ENCODE assay signal across 11 cellular contexts in the genomic region with DNA sequence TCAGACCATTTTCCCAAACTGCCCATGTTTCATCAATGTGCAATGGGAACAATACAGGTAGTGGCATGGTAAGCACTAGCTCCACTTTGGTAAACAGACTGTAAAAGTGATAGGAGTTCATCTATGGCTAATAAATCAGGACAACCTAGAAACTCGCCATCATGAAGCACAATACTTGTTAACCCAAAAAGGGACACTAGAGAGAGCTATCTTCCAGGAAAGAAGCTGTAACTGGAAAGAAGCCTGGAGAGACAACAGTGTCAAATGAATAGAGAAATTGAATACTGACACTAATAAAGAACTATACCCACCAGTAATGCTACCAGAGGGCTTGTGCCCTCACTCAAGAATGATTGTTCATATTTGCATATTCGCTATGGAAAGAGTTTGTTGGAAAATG.
A peak's percentile ranks its signal among the peaks of the same experiment; 100 is the strongest.
DNase-seq lines count a peak whose midpoint lies in the region; ATAC-seq and TF ChIP-seq lines count a peak whose summit lies in the region.
"Had no signal": no experiment of that assay in that cellular context is flagged by ENCODE, and none has a peak within 500 bp of the region (broad histone marks: within the 10 kb centered on the region; RNA-seq: fewer than 3 reads in every experiment).

No MANE protein-coding gene starts in this region.

- no peaks in the 10 kb centered on the region for H3K36me3 ChIP-seq in HCT116 (ENCODE audit: control insufficient read depth in 1 of 2, insufficient read depth in 2 of 2, low read length in 2 of 2)

- BruUV-seq in HCT116 (replicated peaks; lab: Mats Ljungman, UMichigan), result no TSS peak

- no peak overlapping the region for H2AFZ ChIP-seq in HCT116 (ENCODE audit: low read depth, low read length, poor library complexity, severe bottlenecking)

- CTCF ChIA-PET in HCT116 (lab: Charles Lee), result interaction anchor here (1.4 to 1.9 kb wide), 2 partner anchors 317 to 451 kb away, joined by 3 to 5 read pairs; no protein-coding TSS in a partner anchor

- H3K9ac ChIP-seq in HCT116 (ENCODE audit: low read length), result no peak overlapping the region

- ATAC-seq in HCT116 (peak; percentile 63; the same call in 1 of the 2 replicates), HG02678 (IDR thresholded peaks at IDR 0.05; ENCODE audit: unreplicated experiment) (no peak), HG02981 (IDR thresholded peaks at IDR 0.05; ENCODE audit: unreplicated experiment) (no peak), GM21737 (IDR thresholded peaks at IDR 0.05; ENCODE audit: unreplicated experiment) (no peak)
- ATAC-seq: CD8-positive, alpha-beta T cell had no signal

- H3K4me3 ChIP-seq in HCT116 (replicated peaks in 1 of 2; ENCODE audit: low read depth in 1 of 2, low read length in 2 of 2) (no peak overlapping the region), fibroblast of mammary gland (ENCODE audit: control insufficient read depth, low read depth, low read length) (no peak overlapping the region)

- DNase-seq in A172 (ENCODE audit: low spot score) (peak; percentile 38), HCT116 (ENCODE audit: low read depth, low spot score) (peak; percentile 12), OCI-M1 (lab: John Stamatoyannopoulos, UW) (peak; percentile 81), fibroblast of mammary gland (ENCODE audit: low read depth) (peak; percentile 2), NCI-H2171 (lab: John Stamatoyannopoulos, UW) (no peak)
- DNase-seq: activated B cell treated with CpG ODN at 0.5 μM for 24 hours; CD8-positive, alpha-beta T cell; NCI-H1694 treated with DMSO at 0.1 percent for 48 hours had no signal

- H3K4me1 ChIP-seq in HCT116 (ENCODE audit: control insufficient read depth in 1 of 2, insufficient read depth in 2 of 2, low read length in 2 of 2), result no peaks in the 10 kb centered on the region

- TF ChIP-seq RAD21 in HCT116 (IDR thresholded peaks at IDR 0.05; ENCODE audit: low read depth), result peak; percentile 63

- H3K9me2 ChIP-seq in HCT116 (ENCODE audit: insufficient read depth), result no peaks in the 10 kb centered on the region; the same call in 1 of the 2 replicates

- no peak overlapping the region for H3K27ac ChIP-seq in HCT116 (ENCODE audit: low read depth, low read length)

- POLR2A ChIA-PET in HCT116 (lab: Charles Lee), result no interaction called here

- TF ChIP-seq POLR2A in HCT116 (IDR thresholded peaks at IDR 0.05; ENCODE audit: borderline replicate concordance, extremely low read depth, insufficient read depth, insufficient read length), result no peak

- intact Hi-C loops in HCT116 (cut with micrococcal nuclease), result loop anchor here (5.0 to 10.0 kb wide), 2 partner anchors 321 to 454 kb away; a partner anchor contains a TSS

- no peaks in the 10 kb centered on the region for H3K9me3 ChIP-seq in HCT116 (ENCODE audit: control insufficient read depth in 1 of 2, insufficient read depth in 1 of 2, low read depth in 1 of 2, low read length in 2 of 2)

- no peak overlapping the region for H3K4me2 ChIP-seq in HCT116 (ENCODE audit: low read length)

- TF ChIP-seq CTCF in HCT116 (IDR thresholded peaks at IDR 0.05 in 2 of 3, conservative IDR thresholded peaks at IDR 0.05 in 1 of 3; ENCODE audit: borderline replicate concordance in 1 of 3, insufficient read depth in 1 of 3, low read depth in 2 of 3, low read length in 2 of 3) (peak in 2 of 3 experiments; percentile 21 to 42; a peak in 3 of 6 replicates), fibroblast of mammary gland (conservative IDR thresholded peaks at IDR 0.05; ENCODE audit: control insufficient read depth, insufficient read depth, low read depth, low read length) (no peak)

- no peaks in the 10 kb centered on the region for H3K27me3 ChIP-seq in HCT116 (ENCODE audit: insufficient read depth, low read length)

- RAD21 ChIA-PET in HCT116 (lab: Charles Lee; ENCODE audit: low non-redundant PET in 1 of 2, low total read pairs in 2 of 2, uncharacterized antibody in 2 of 2, unreplicated experiment in 2 of 2), result no interaction called here

- H3K79me2 ChIP-seq in HCT116 (ENCODE audit: insufficient read depth, low read length), result no peaks in the 10 kb centered on the region

- H4K20me1 ChIP-seq in HCT116 (ENCODE audit: insufficient read depth), result no peaks in the 10 kb centered on the region

TF ChIP-seq in HCT116, 20 proteins besides CTCF, POLR2A, EP300 and RAD21:
- TF ChIP-seq ELF1 (IDR thresholded peaks at IDR 0.05; ENCODE audit: borderline replicate concordance, low read depth) (no peak), EZH2phosphoT487 (IDR thresholded peaks at IDR 0.05; ENCODE audit: borderline replicate concordance) (no peak), TCF7L2 (IDR thresholded peaks at IDR 0.05; ENCODE audit: borderline replicate concordance, extremely low read depth, insufficient read depth, insufficient read length) (no peak), SRF (IDR thresholded peaks at IDR 0.05; ENCODE audit: low read depth) (no peak), ZFX (IDR thresholded peaks at IDR 0.05) (no peak), YY1 (IDR thresholded peaks at IDR 0.05; ENCODE audit: extremely low read depth, insufficient replicate concordance, low read depth, low read length) (no peak), EGR1 (IDR thresholded peaks at IDR 0.05; ENCODE audit: low read depth) (no peak), FOSL1 (IDR thresholded peaks at IDR 0.05; ENCODE audit: low read depth) (no peak), SIN3A (IDR thresholded peaks at IDR 0.05; ENCODE audit: low read depth) (no peak), CBX3 (IDR thresholded peaks at IDR 0.05; ENCODE audit: low read depth) (no peak), CEBPB (IDR thresholded peaks at IDR 0.05; ENCODE audit: low read depth) (no peak), POLR2AphosphoS5 (IDR thresholded peaks at IDR 0.05; ENCODE audit: low read depth, low read length) (no peak)
- TF ChIP-seq, protein P1, sequence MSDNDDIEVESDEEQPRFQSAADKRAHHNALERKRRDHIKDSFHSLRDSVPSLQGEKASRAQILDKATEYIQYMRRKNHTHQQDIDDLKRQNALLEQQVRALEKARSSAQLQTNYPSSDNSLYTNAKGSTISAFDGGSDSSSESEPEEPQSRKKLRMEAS (IDR thresholded peaks at IDR 0.05), result no peak
- TF ChIP-seq, protein P2, sequence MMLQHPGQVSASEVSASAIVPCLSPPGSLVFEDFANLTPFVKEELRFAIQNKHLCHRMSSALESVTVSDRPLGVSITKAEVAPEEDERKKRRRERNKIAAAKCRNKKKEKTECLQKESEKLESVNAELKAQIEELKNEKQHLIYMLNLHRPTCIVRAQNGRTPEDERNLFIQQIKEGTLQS (IDR thresholded peaks at IDR 0.05), result no peak
